9 cellular contexts compared by ENCODE assay signal in genomic region chr20:32672315-32672981, GRCh38. TPM values are rescaled to one million over a fixed set of nuclear protein-coding genes. Genes with fewer than 3 reads are reported as not detected.
A peak's percentile ranks its signal among the peaks of the same experiment; 100 is the strongest.
DNase-seq lines count a peak whose midpoint lies in the region; ATAC-seq, FAIRE-seq and TF ChIP-seq lines count a peak whose summit lies in the region.
"Had no signal": no experiment of that assay in that cellular context is flagged by ENCODE, and none has a peak within 500 bp of the region (broad histone marks: within the 10 kb centered on the region; RNA-seq: fewer than 3 reads in every experiment).

No MANE protein-coding gene starts in this region.

- H3K36me3 ChIP-seq in neural progenitor cell: no peaks in the 10 kb centered on the region
- H3K36me3 ChIP-seq: SJSA1 had no signal

- H3K27me3 ChIP-seq in neural progenitor cell: no peaks in the 10 kb centered on the region
- H3K27me3 ChIP-seq: SJSA1 had no signal

- peak overlapping the region; percentile 51 for H3K27ac Mint-ChIP-seq in neural progenitor cell

- no peaks in the 10 kb centered on the region for H4K20me1 ChIP-seq in neural progenitor cell (ENCODE audit: low read depth)

- no peak overlapping the region for H3K4me3 ChIP-seq in neural progenitor cell
- H3K4me3 ChIP-seq: lung, SJSA1 had no signal

- peaks cover 36% of the 10 kb centered on the region for H3K4me1 ChIP-seq in neural progenitor cell
- H3K4me1 ChIP-seq: SJSA1 had no signal

- H3F3A ChIP-seq in neural progenitor cell (ENCODE audit: low read depth): peaks cover 15% of the 10 kb centered on the region

- no peaks in the 10 kb centered on the region for H3K36me3 Mint-ChIP-seq in neural progenitor cell

- peaks cover 6% of the 10 kb centered on the region for H3K27me3 Mint-ChIP-seq in neural progenitor cell (ENCODE audit: insufficient read depth, low read depth)

- no peaks in the 10 kb centered on the region for H3K9me3 Mint-ChIP-seq in neural progenitor cell

- ATAC-seq in GM19351 (IDR thresholded peaks at IDR 0.05; ENCODE audit: unreplicated experiment) (peak; percentile 9), HG02885 (IDR thresholded peaks at IDR 0.05; ENCODE audit: poor library complexity, unreplicated experiment) (peak; percentile 15), GM18517 (IDR thresholded peaks at IDR 0.05; ENCODE audit: unreplicated experiment) (no peak)

- peak; percentile 83 for DNase-seq in UCSD-AML1 (lab: John Stamatoyannopoulos, UW; ENCODE audit: unreplicated experiment)
- no peak for DNase-seq in neural progenitor cell (ENCODE audit: low spot score)
- DNase-seq in activated gamma-delta T cell (lab: John Stamatoyannopoulos, UW): no peak
- DNase-seq in GM19239 (ENCODE audit: insufficient read length, low spot score): no peak

- H3K9me3 ChIP-seq in neural progenitor cell (ENCODE audit: low read depth): no peaks in the 10 kb centered on the region
- H3K9me3 ChIP-seq: SJSA1 had no signal

- peak overlapping the region; percentile 23 for H2AFZ ChIP-seq in neural progenitor cell (replicated peaks)

- no peak overlapping the region for H3K9ac ChIP-seq in neural progenitor cell

- peaks cover 19% of the 10 kb centered on the region for H3K4me1 Mint-ChIP-seq in neural progenitor cell

- no peak overlapping the region for H3K27ac ChIP-seq in neural progenitor cell
- H3K27ac ChIP-seq: SJSA1 had no signal

- H3K4me2 ChIP-seq in neural progenitor cell: no peak overlapping the region

- H3K4me3 Mint-ChIP-seq in neural progenitor cell: no peak overlapping the region

- no peak for FAIRE-seq in GM19239 (lab: Jason Lieb, UNC)

- H3K79me2 ChIP-seq in neural progenitor cell (ENCODE audit: low read depth): no peaks in the 10 kb centered on the region

- TF ChIP-seq CTCF in neural progenitor cell (IDR thresholded peaks at IDR 0.05): no peak

RNA-seq across cellular contexts. Expression of gene C20orf203, which starts 1.3 kb away (rescaled TPM):
- total RNA-seq in neural progenitor cell (ENCODE audit: low replicate concordance): 0.12 and 0.32 TPM in 2 replicates
- total RNA-seq: SJSA1 had no signal
